Comparison of ENCODE assay signal across 9 cellular contexts in the genomic region with DNA sequence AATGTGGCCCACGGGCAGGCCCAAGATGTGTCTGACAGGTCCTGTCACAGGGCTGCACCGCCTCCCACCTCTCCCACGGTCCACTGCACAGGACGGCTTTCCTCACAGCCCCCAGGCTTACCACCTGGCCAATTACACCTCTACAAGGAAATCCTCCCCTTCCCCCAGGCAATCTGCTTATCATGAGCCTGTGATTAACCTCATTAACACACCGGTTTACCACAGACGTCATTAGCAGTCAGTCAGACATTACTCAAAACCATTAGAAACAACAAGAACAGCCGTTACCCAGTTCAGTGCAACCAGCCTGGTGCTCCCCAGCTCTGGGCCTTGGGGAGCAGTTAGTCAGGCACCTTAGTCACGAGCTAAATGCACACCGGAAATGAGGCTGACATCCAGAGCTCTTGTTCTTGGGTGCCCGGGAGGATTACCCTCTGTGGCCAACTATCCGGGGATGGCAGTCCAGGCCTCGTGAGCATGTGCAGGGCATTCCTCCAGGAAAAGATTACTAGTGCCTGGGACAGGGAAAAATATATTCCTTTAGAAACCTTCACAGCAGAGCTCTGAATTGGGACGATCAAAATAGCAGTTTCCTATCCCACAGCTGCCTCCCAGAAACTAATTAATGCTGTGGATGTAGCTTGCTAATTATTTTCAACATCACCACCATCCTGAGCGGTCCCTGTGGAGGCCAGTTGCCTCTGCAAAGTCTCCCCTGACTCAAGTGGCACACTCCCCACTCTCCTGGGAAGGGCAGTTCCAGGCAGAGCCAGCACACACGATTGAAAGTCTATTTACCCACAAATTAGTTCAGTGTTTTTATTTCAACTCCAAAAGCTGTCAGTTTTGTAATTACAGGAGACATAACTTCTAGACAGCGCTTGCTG. TPM values are rescaled to one million over a fixed set of nuclear protein-coding genes. Genes with fewer than 3 reads are reported as not detected.
A peak's percentile ranks its signal among the peaks of the same experiment; 100 is the strongest.
DNase-seq lines count a peak whose midpoint lies in the region; TF ChIP-seq lines count a peak whose summit lies in the region.
"Had no signal": no experiment of that assay in that cellular context is flagged by ENCODE, and none has a peak within 500 bp of the region (broad histone marks: within the 10 kb centered on the region; RNA-seq: fewer than 3 reads in every experiment).

No MANE protein-coding gene starts in this region.

- no peaks in the 10 kb centered on the region for H3K9me3 Mint-ChIP-seq in activated T-cell treated with anti-CD3 and anti-CD28 coated beads, Interleukin-2, amount 50 U/mL, for 24 hours
- H3K9me3 Mint-ChIP-seq in endothelial cell (ENCODE audit: unreplicated experiment) = no peaks in the 10 kb centered on the region
- H3K9me3 Mint-ChIP-seq: dendritic cell treated with granulocyte-macrophage colony-stimulating factor and Interleukin-4, amounts not matched to agents 40 ng/mL and 50 ng/mL, for 4 days had no signal

- H3K27ac Mint-ChIP-seq in activated T-cell treated with anti-CD3 and anti-CD28 coated beads, Interleukin-2, amount 50 U/mL, for 24 hours = peak overlapping the region; percentile 89
- no peak overlapping the region for H3K27ac Mint-ChIP-seq in endothelial cell (ENCODE audit: unreplicated experiment)
- H3K27ac Mint-ChIP-seq: dendritic cell treated with granulocyte-macrophage colony-stimulating factor and Interleukin-4, amounts not matched to agents 40 ng/mL and 50 ng/mL, for 4 days had no signal

- DNase-seq in Daoy (ENCODE audit: low read depth) = peak; percentile 90
- peak; percentile 38 for DNase-seq in KBM-7
- peak; percentile 49 for DNase-seq in activated T-cell treated with anti-CD3 and anti-CD28 coated beads, Interleukin-2, amount 50 U/mL, for 24 hours
- peak; percentile 81 for DNase-seq in myocyte (ENCODE audit: low read depth)
- DNase-seq in G401 (ENCODE audit: low spot score) = no peak
- DNase-seq in occipital lobe (lab: John Stamatoyannopoulos, UW) = no peak
- DNase-seq in HUDEP-2 (lab: John Stamatoyannopoulos, UW; ENCODE audit: unreplicated experiment in 76 of 76) = no peak
- no peak for DNase-seq in endothelial cell (ENCODE audit: low spot score)

- in situ Hi-C loops in KBM-7 (cut with MboI; ENCODE audit: low pct_unique_long_range_greater_than_20kb, low sequenced_read_pairs) = loop anchor here (25.0 kb wide), 1 partner anchor 250 kb away; no protein-coding TSS in a partner anchor
- in situ Hi-C loops in G401 (cut with HindIII; ENCODE audit: low sequenced_read_pairs) = loop anchor here (10.0 kb wide), 1 partner anchor 252 kb away; no protein-coding TSS in a partner anchor

- H3K36me3 Mint-ChIP-seq in activated T-cell treated with anti-CD3 and anti-CD28 coated beads, Interleukin-2, amount 50 U/mL, for 24 hours (ENCODE audit: low read depth) = peaks cover 75% of the 10 kb centered on the region
- no peaks in the 10 kb centered on the region for H3K36me3 Mint-ChIP-seq in endothelial cell (ENCODE audit: low read depth, unreplicated experiment)

- H3K27me3 Mint-ChIP-seq in activated T-cell treated with anti-CD3 and anti-CD28 coated beads, Interleukin-2, amount 50 U/mL, for 24 hours = no peaks in the 10 kb centered on the region
- no peaks in the 10 kb centered on the region for H3K27me3 Mint-ChIP-seq in endothelial cell (ENCODE audit: unreplicated experiment)
- H3K27me3 Mint-ChIP-seq: dendritic cell treated with granulocyte-macrophage colony-stimulating factor and Interleukin-4, amounts not matched to agents 40 ng/mL and 50 ng/mL, for 4 days had no signal

- peaks cover 26% of the 10 kb centered on the region for H3K4me1 Mint-ChIP-seq in activated T-cell treated with anti-CD3 and anti-CD28 coated beads, Interleukin-2, amount 50 U/mL, for 24 hours (ENCODE audit: low read depth)
- H3K4me1 Mint-ChIP-seq in endothelial cell (ENCODE audit: unreplicated experiment) = peaks cover 13% of the 10 kb centered on the region

- no peak for TF ChIP-seq CTCF in endothelial cell (IDR thresholded peaks at IDR 0.05; ENCODE audit: unreplicated experiment)

- H3K4me3 Mint-ChIP-seq in activated T-cell treated with anti-CD3 and anti-CD28 coated beads, Interleukin-2, amount 50 U/mL, for 24 hours = no peak overlapping the region
- no peak overlapping the region for H3K4me3 Mint-ChIP-seq in endothelial cell (ENCODE audit: unreplicated experiment)
- H3K4me3 Mint-ChIP-seq: dendritic cell treated with granulocyte-macrophage colony-stimulating factor and Interleukin-4, amounts not matched to agents 40 ng/mL and 50 ng/mL, for 4 days had no signal

RNA-seq across cellular contexts. Expression of gene PLCXD2, which starts 38.1 kb away (rescaled TPM):
- total RNA-seq in Daoy (2014; rRNA removed; shearing (Covaris generic)) = 2.4 and 4.2 TPM in 2 replicates
- total RNA-seq in myocyte (1.3 TPM in 2 replicates), occipital lobe (48.0 TPM), endothelial cell (ENCODE audit: unreplicated experiment) (3.2 TPM)
- polyA plus RNA-seq in myocyte (2012) = 0.74 TPM
- not detected in 2 replicates for total RNA-seq in G401 (2014; rRNA removed; shearing (Covaris generic))

Comparison
In these comparisons a context has a peak if more than half of its experiments do, and no peak if none do; other contexts are left out.
1. DNase-seq: peak in Daoy (single experiment), KBM-7 (single experiment), activated T-cell treated with anti-CD3 and anti-CD28 coated beads, Interleukin-2, amount 50 U/mL, for 24 hours (single experiment) and myocyte (single experiment); none in G401 (single experiment), occipital lobe (single experiment), HUDEP-2 (0 of 76) and endothelial cell (single experiment).